13 cellular contexts compared by ENCODE assay signal in the genomic region with DNA sequence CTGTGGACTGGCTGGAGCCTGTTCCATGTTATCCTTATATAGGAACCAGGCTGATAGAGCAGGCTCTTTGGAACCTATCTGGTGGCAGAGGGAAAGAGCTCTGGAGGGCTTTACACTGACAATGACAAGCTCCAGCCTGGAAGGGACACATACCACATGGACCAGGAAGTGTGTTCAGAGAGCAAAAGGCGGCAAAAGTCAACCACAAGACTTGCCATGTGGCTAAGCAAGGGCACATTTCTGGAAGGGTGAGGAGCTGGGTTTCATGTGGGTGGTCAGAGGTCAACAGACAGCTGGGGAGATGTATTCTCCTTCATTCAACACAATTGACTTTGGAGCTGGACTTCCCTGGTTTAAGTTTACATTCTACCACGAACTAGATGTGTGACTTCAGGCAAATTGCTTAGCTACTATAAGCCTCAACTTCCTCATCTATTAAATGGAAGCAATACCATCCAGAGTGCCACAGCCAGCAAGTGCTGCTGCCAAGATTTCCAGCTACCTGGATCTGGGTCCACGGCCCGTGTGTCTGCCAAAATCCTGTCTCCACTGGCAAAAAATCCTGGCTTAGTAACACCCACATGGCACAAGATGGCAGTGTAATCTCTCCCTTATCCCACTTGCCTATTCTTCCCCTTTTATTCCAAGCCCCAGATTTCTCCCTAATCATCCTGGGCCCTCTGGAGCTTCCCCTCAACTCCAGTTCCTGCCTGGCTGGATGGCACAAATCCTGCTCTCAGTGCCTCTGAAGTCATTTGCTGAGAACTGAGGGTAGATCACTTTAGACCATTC.
DNase-seq lines count a peak whose midpoint lies in the region; ATAC-seq, FAIRE-seq and TF ChIP-seq lines count a peak whose summit lies in the region.
"Had no signal": no experiment of that assay in that cellular context is flagged by ENCODE, and none has a peak within 500 bp of the region (broad histone marks: within the 10 kb centered on the region; RNA-seq: fewer than 3 reads in every experiment).

No MANE protein-coding gene starts in this region.

- peak; percentile 21; the same call in 1 of the 2 replicates for TF ChIP-seq RAD21 in Ishikawa (IDR thresholded peaks at IDR 0.05; ENCODE audit: low read depth)

- no peak overlapping the region for H2AK5ac ChIP-seq in mesendoderm (ENCODE audit: low read length)

- TF ChIP-seq EP300 in Ishikawa (IDR thresholded peaks at IDR 0.05; ENCODE audit: borderline replicate concordance): no peak

- H3K18ac ChIP-seq in mesendoderm (ENCODE audit: low read length): no peak overlapping the region

- H3K27me3 ChIP-seq in bronchial epithelial cell (ENCODE audit: control insufficient read depth, insufficient read depth, low read length) (peaks cover 3% of the 10 kb centered on the region), mesendoderm (ENCODE audit: insufficient read depth, low read length, poor library complexity) (no peaks in the 10 kb centered on the region), BE2C (no peaks in the 10 kb centered on the region)

- no peak overlapping the region for H3K27ac ChIP-seq in mesendoderm (ENCODE audit: low read depth, low read length)

- H3K79me1 ChIP-seq in mesendoderm (ENCODE audit: low read length): no peaks in the 10 kb centered on the region

- no peak overlapping the region for H3K56ac ChIP-seq in mesendoderm (ENCODE audit: low read length)

- H3K9ac ChIP-seq in mesendoderm (ENCODE audit: low read length): no peak overlapping the region

- no peak overlapping the region for H3K4ac ChIP-seq in mesendoderm (ENCODE audit: low read depth, low read length)

- no peaks in the 10 kb centered on the region for H3K9me3 ChIP-seq in BE2C

- H3K79me2 ChIP-seq in mesendoderm (ENCODE audit: control insufficient read depth, insufficient read depth, low read length): no peaks in the 10 kb centered on the region

- H3K23ac ChIP-seq in mesendoderm (ENCODE audit: low read length): no peak overlapping the region

- no peak overlapping the region for H2BK15ac ChIP-seq in mesendoderm (replicated peaks; ENCODE audit: low read depth)

- H2BK5ac ChIP-seq in mesendoderm (ENCODE audit: low read length): no peak overlapping the region

- ATAC-seq in HG02759 (IDR thresholded peaks at IDR 0.05; ENCODE audit: unreplicated experiment): no peak
- ATAC-seq in stimulated activated naive B cell treated with anti-CD40 and anti-IgM and Interleukin-4, amounts not matched to agents 10 μg/mL and 1 μg/mL and 100 μg/mL, for 72 hours (replicated peaks): no peak
- ATAC-seq: stimulated activated naive CD8-positive, alpha-beta T cell treated with anti-CD3 and anti-CD28 coated beads, Interleukin-15, amount 100 ng/mL, for 72 hours; T-helper 17 cell had no signal

- H4K5ac ChIP-seq in mesendoderm (ENCODE audit: low read length): no peak overlapping the region

- peak; percentile 47 for FAIRE-seq in bronchial epithelial cell (lab: Jason Lieb, UNC)

- no peak overlapping the region for H2BK120ac ChIP-seq in mesendoderm (ENCODE audit: low read depth, low read length)

- TF ChIP-seq CTCF in bronchial epithelial cell (IDR thresholded peaks at IDR 0.05; ENCODE audit: insufficient read depth, low read length, severe bottlenecking): peak; percentile 12
- TF ChIP-seq CTCF in BE2C (IDR thresholded peaks at IDR 0.05; ENCODE audit: low read depth, low read length): no peak

- H3K4me3 Mint-ChIP-seq in activated T-helper 1 cell treated with anti-CD3 and anti-CD28 coated beads, Interleukin-12 subunit alpha, Interleukin-12 subunit beta, Interleukin-2, Interleukin-4 antibody, amounts not matched to agents 30 ng/mL and 10 ng/mL and 1 ng/mL, durations not matched to agents 14 hours and 24 hours and 36 hours: no peak overlapping the region
- no peak overlapping the region for H3K4me3 Mint-ChIP-seq in stimulated activated naive B cell treated with anti-CD40 and anti-IgM and Interleukin-4, amounts not matched to agents 10 μg/mL and 1 μg/mL and 100 μg/mL, for 72 hours
- H3K4me3 Mint-ChIP-seq: activated naive CD8-positive, alpha-beta T cell treated with anti-CD3 and anti-CD28 coated beads, Interleukin-2, amount 10 ng/mL, durations not matched to agents 7 days and 5 days; stimulated activated naive CD8-positive, alpha-beta T cell treated with anti-CD3 and anti-CD28 coated beads, Interleukin-15, amount 100 ng/mL, for 72 hours; T-helper 17 cell had no signal

- no peaks in the 10 kb centered on the region for H3K36me3 Mint-ChIP-seq in activated T-helper 1 cell treated with anti-CD3 and anti-CD28 coated beads, Interleukin-12 subunit alpha, Interleukin-12 subunit beta, Interleukin-2, Interleukin-4 antibody, amounts not matched to agents 30 ng/mL and 10 ng/mL and 1 ng/mL, durations not matched to agents 14 hours and 24 hours and 36 hours (ENCODE audit: low read depth)
- no peaks in the 10 kb centered on the region for H3K36me3 Mint-ChIP-seq in stimulated activated naive B cell treated with anti-CD40 and anti-IgM and Interleukin-4, amounts not matched to agents 10 μg/mL and 1 μg/mL and 100 μg/mL, for 72 hours
- H3K36me3 Mint-ChIP-seq: activated naive CD8-positive, alpha-beta T cell treated with anti-CD3 and anti-CD28 coated beads, Interleukin-2, amount 10 ng/mL, durations not matched to agents 7 days and 5 days had no signal

- H3K36me3 ChIP-seq in bronchial epithelial cell (ENCODE audit: control insufficient read depth, insufficient read depth, low read length) (no peaks in the 10 kb centered on the region), mesendoderm (ENCODE audit: control insufficient read depth, insufficient read depth, low read length) (no peaks in the 10 kb centered on the region), BE2C (no peaks in the 10 kb centered on the region)

- H4K8ac ChIP-seq in mesendoderm (ENCODE audit: low read depth, low read length): no peak overlapping the region

- intact Hi-C loops in activated T-helper 1 cell treated with anti-CD3 and anti-CD28 coated beads, Interleukin-12 subunit alpha, Interleukin-12 subunit beta, Interleukin-2, Interleukin-4 antibody, amounts not matched to agents 30 ng/mL and 10 ng/mL and 1 ng/mL, durations not matched to agents 14 hours and 24 hours and 36 hours (cut with micrococcal nuclease): no loop called here

- DNase-seq in EH (ENCODE audit: low read depth) (peak; percentile 37), bronchial epithelial cell (ENCODE audit: low read depth) (no peak), mesendoderm (peak; percentile 13), BE2C (no peak)
- no peak for DNase-seq in activated T-helper 1 cell treated with anti-CD3 and anti-CD28 coated beads, Interleukin-12 subunit alpha, Interleukin-12 subunit beta, Interleukin-2, Interleukin-4 antibody, amounts not matched to agents 30 ng/mL and 10 ng/mL and 1 ng/mL, durations not matched to agents 14 hours and 24 hours and 36 hours (ENCODE audit: low spot score)
- no peak for DNase-seq in stimulated activated naive B cell treated with anti-CD40 and anti-IgM and Interleukin-4, amounts not matched to agents 10 μg/mL and 1 μg/mL and 100 μg/mL, for 72 hours
- DNase-seq: activated naive CD8-positive, alpha-beta T cell treated with anti-CD3 and anti-CD28 coated beads, Interleukin-2, amount 10 ng/mL, durations not matched to agents 7 days and 5 days; NCI-H146; stimulated activated CD4-positive, alpha-beta T cell treated with anti-CD3 and anti-CD28 coated beads, Interleukin-4, amount 100 ng/mL, for 4 hours; stimulated activated naive CD8-positive, alpha-beta T cell treated with anti-CD3 and anti-CD28 coated beads, Interleukin-15, amount 100 ng/mL, for 72 hours; T-helper 17 cell had no signal

- H3K4me3 ChIP-seq in bronchial epithelial cell (ENCODE audit: low read depth, low read length): no peak overlapping the region
- no peak overlapping the region for H3K4me3 ChIP-seq in mesendoderm (ENCODE audit: low read length)
- no peak overlapping the region for H3K4me3 ChIP-seq in BE2C (ENCODE audit: low read depth, low read length)

- H3K27me3 Mint-ChIP-seq in activated T-helper 1 cell treated with anti-CD3 and anti-CD28 coated beads, Interleukin-12 subunit alpha, Interleukin-12 subunit beta, Interleukin-2, Interleukin-4 antibody, amounts not matched to agents 30 ng/mL and 10 ng/mL and 1 ng/mL, durations not matched to agents 14 hours and 24 hours and 36 hours (ENCODE audit: insufficient read depth): no peaks in the 10 kb centered on the region
- H3K27me3 Mint-ChIP-seq in stimulated activated naive B cell treated with anti-CD40 and anti-IgM and Interleukin-4, amounts not matched to agents 10 μg/mL and 1 μg/mL and 100 μg/mL, for 72 hours: peaks cover 0 to 5% of the 10 kb centered on the region in 2 donors

- H3K9me3 Mint-ChIP-seq in activated T-helper 1 cell treated with anti-CD3 and anti-CD28 coated beads, Interleukin-12 subunit alpha, Interleukin-12 subunit beta, Interleukin-2, Interleukin-4 antibody, amounts not matched to agents 30 ng/mL and 10 ng/mL and 1 ng/mL, durations not matched to agents 14 hours and 24 hours and 36 hours: no peaks in the 10 kb centered on the region
- peaks cover 0 to 2% of the 10 kb centered on the region in 2 donors for H3K9me3 Mint-ChIP-seq in stimulated activated naive B cell treated with anti-CD40 and anti-IgM and Interleukin-4, amounts not matched to agents 10 μg/mL and 1 μg/mL and 100 μg/mL, for 72 hours
- H3K9me3 Mint-ChIP-seq: activated naive CD8-positive, alpha-beta T cell treated with anti-CD3 and anti-CD28 coated beads, Interleukin-2, amount 10 ng/mL, durations not matched to agents 7 days and 5 days; stimulated activated naive CD8-positive, alpha-beta T cell treated with anti-CD3 and anti-CD28 coated beads, Interleukin-15, amount 100 ng/mL, for 72 hours had no signal

- no peak overlapping the region for H3K4me2 ChIP-seq in mesendoderm (ENCODE audit: low read length)

- WGBS in mesendoderm (ENCODE audit: extremely low coverage, insufficient coverage, low lambda C conversion rate): no CpG with 5 or more reads among the region's 4 CpGs

- H3K4me1 ChIP-seq in mesendoderm (ENCODE audit: control insufficient read depth, low read depth, low read length): no peaks in the 10 kb centered on the region
- H3K4me1 ChIP-seq in BE2C: no peaks in the 10 kb centered on the region

- H3K27ac Mint-ChIP-seq in activated T-helper 1 cell treated with anti-CD3 and anti-CD28 coated beads, Interleukin-12 subunit alpha, Interleukin-12 subunit beta, Interleukin-2, Interleukin-4 antibody, amounts not matched to agents 30 ng/mL and 10 ng/mL and 1 ng/mL, durations not matched to agents 14 hours and 24 hours and 36 hours: no peak overlapping the region
- H3K27ac Mint-ChIP-seq in stimulated activated naive B cell treated with anti-CD40 and anti-IgM and Interleukin-4, amounts not matched to agents 10 μg/mL and 1 μg/mL and 100 μg/mL, for 72 hours: no peak overlapping the region
- H3K27ac Mint-ChIP-seq: activated naive CD8-positive, alpha-beta T cell treated with anti-CD3 and anti-CD28 coated beads, Interleukin-2, amount 10 ng/mL, durations not matched to agents 7 days and 5 days; stimulated activated naive CD8-positive, alpha-beta T cell treated with anti-CD3 and anti-CD28 coated beads, Interleukin-15, amount 100 ng/mL, for 72 hours; T-helper 17 cell had no signal

- no peaks in the 10 kb centered on the region for H3K4me1 Mint-ChIP-seq in activated T-helper 1 cell treated with anti-CD3 and anti-CD28 coated beads, Interleukin-12 subunit alpha, Interleukin-12 subunit beta, Interleukin-2, Interleukin-4 antibody, amounts not matched to agents 30 ng/mL and 10 ng/mL and 1 ng/mL, durations not matched to agents 14 hours and 24 hours and 36 hours (ENCODE audit: low read depth)
- H3K4me1 Mint-ChIP-seq in stimulated activated naive B cell treated with anti-CD40 and anti-IgM and Interleukin-4, amounts not matched to agents 10 μg/mL and 1 μg/mL and 100 μg/mL, for 72 hours: no peaks in the 10 kb centered on the region
- H3K4me1 Mint-ChIP-seq: activated naive CD8-positive, alpha-beta T cell treated with anti-CD3 and anti-CD28 coated beads, Interleukin-2, amount 10 ng/mL, durations not matched to agents 7 days and 5 days; stimulated activated naive CD8-positive, alpha-beta T cell treated with anti-CD3 and anti-CD28 coated beads, Interleukin-15, amount 100 ng/mL, for 72 hours; T-helper 17 cell had no signal

Comparison
In these comparisons a context has a peak if more than half of its experiments do, and no peak if none do; other contexts are left out.
1. DNase-seq: peak in EH (single experiment) and mesendoderm (single experiment); none in bronchial epithelial cell (single experiment), BE2C (single experiment), activated T-helper 1 cell treated with anti-CD3 and anti-CD28 coated beads, Interleukin-12 subunit alpha, Interleukin-12 subunit beta, Interleukin-2, Interleukin-4 antibody, amounts not matched to agents 30 ng/mL and 10 ng/mL and 1 ng/mL, durations not matched to agents 14 hours and 24 hours and 36 hours (single experiment) and stimulated activated naive B cell treated with anti-CD40 and anti-IgM and Interleukin-4, amounts not matched to agents 10 μg/mL and 1 μg/mL and 100 μg/mL, for 72 hours (single experiment).